19 cellular contexts compared by ENCODE assay signal in the genomic region with DNA sequence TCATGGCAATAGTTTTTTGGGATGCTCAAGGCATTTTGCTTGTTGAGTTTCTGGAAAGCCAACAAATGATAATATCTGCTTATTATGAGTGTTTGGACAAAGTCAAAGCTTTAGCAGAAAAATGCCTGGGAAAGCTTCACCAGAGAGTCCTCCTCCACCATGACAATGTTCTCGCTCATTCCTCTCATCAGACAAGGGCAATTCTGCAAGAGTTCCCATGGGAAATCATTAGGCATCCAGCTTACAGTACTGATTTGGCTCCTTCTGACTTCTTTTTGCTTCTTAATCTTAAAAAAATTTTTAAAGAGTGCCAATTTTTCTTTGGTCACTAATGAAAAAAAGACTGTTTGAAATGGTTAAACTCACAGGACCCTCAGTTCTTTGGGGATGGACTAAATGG.
"Had no signal": no experiment of that assay in that cellular context is flagged by ENCODE, and none has a peak within 500 bp of the region (broad histone marks: within the 10 kb centered on the region; RNA-seq: fewer than 3 reads in every experiment).

No MANE protein-coding gene starts in this region.

- H3K27me3 ChIP-seq: hepatocyte, neural progenitor cell, ovary, right atrium auricular region, sigmoid colon, suprapubic skin, thyroid gland, upper lobe of left lung, uterus had no signal

- H2AFZ ChIP-seq: hepatocyte, neural progenitor cell had no signal

- H3K4me3 ChIP-seq: hepatocyte, left ventricle myocardium inferior, lower lobe of right lung, neural progenitor cell, ovary, right atrium auricular region, sigmoid colon, skin epidermis, suprapubic skin, thyroid gland, upper lobe of left lung, uterus had no signal

- H3K79me2 ChIP-seq: hepatocyte had no signal

- H3K36me3 ChIP-seq: ovary, uterus had no signal

- H3K27ac ChIP-seq: hepatocyte, left ventricle myocardium inferior, lower lobe of right lung, neural progenitor cell, ovary, right atrium auricular region, sigmoid colon, skin epidermis, suprapubic skin, thyroid gland, upper lobe of left lung, uterus had no signal

- DNase-seq: effector memory CD8-positive, alpha-beta T cell; foreskin melanocyte; kidney; left cardiac atrium; left ventricle myocardium inferior; lower lobe of right lung; midbrain; ovary; sigmoid colon; stimulated activated naive CD4-positive, alpha-beta T cell; thyroid gland; upper lobe of left lung; uterus had no signal

- H3K4me1 ChIP-seq: lower lobe of right lung, neural progenitor cell, right atrium auricular region, sigmoid colon, suprapubic skin, thyroid gland, upper lobe of left lung, uterus had no signal

- H3K4me2 ChIP-seq: hepatocyte, neural progenitor cell had no signal

- FAIRE-seq: kidney had no signal

- H3K9me3 ChIP-seq: left ventricle myocardium inferior, lower lobe of right lung, ovary, right atrium auricular region, sigmoid colon, suprapubic skin, thyroid gland, upper lobe of left lung, uterus had no signal

- ATAC-seq: effector memory CD8-positive, alpha-beta T cell; left cardiac atrium; lower lobe of right lung; natural killer cell treated with Interleukin-12 subunit alpha and Interleukin-12 subunit beta and Interleukin-15 and Interleukin-18, amount 100 ng/mL, for 72 hours had no signal

- H3K9ac ChIP-seq: neural progenitor cell had no signal
